9 cellular contexts compared by ENCODE assay signal in genomic region chr10:47461261-47461687, GRCh38. TPM values are rescaled to one million over a fixed set of nuclear protein-coding genes. Genes with fewer than 3 reads are reported as not detected.
DNase-seq lines count a peak whose midpoint lies in the region; ATAC-seq, FAIRE-seq and TF ChIP-seq lines count a peak whose summit lies in the region.
"Not testable (repeated sequence)": the region's sequence is repeated elsewhere in the genome, so short reads cannot be mapped to it uniquely, and the experiment has no call there.
"Had no signal": no experiment of that assay in that cellular context is flagged by ENCODE, and none has a peak within 500 bp of the region (broad histone marks: within the 10 kb centered on the region; RNA-seq: fewer than 3 reads in every experiment).

No MANE protein-coding gene starts in this region.

- peak overlapping the region in 1 of 4 donors; percentile 18 for H3K4me3 ChIP-seq in pancreas
- not testable (repeated sequence) for H3K4me3 ChIP-seq in upper lobe of right lung

- TF ChIP-seq CTCF in pancreas (IDR thresholded peaks at IDR 0.05) (peak in 2 of 4 donors; percentile 6 to 15), upper lobe of right lung (IDR thresholded peaks at IDR 0.05) (peak; percentile 28)

- H3K27ac ChIP-seq in pancreas, upper lobe of right lung: not testable (repeated sequence)

- intact Hi-C loops in pancreas (cut with DNase I); upper lobe of right lung (cut with DNase I): not testable (repeated sequence)

- peak; percentile 89 to 93 (median 90) for ATAC-seq in pancreas
- peak; percentile 89 for ATAC-seq in upper lobe of right lung

- H3K9me3 ChIP-seq in pancreas, upper lobe of right lung: not testable (repeated sequence)

- H3K36me3 ChIP-seq in pancreas, upper lobe of right lung: not testable (repeated sequence)

- FAIRE-seq in pancreas (lab: Jason Lieb, UNC): not testable (repeated sequence)

- not testable (repeated sequence) for H3K27me3 ChIP-seq in pancreas, upper lobe of right lung

- H3K4me1 ChIP-seq in pancreas, upper lobe of right lung: not testable (repeated sequence)

- WGBS in pancreas, 2 donors: 2% methylated on average over 19 to 30 of the region's 37 CpGs

- peak; percentile 10 for DNase-seq in GM04503 (ENCODE audit: low read depth)
- peak; percentile 52 for DNase-seq in HT-29 (ENCODE audit: low spot score)
- peak; percentile 24 for DNase-seq in NOMO-1 treated with DMSO at 0.1 percent for 48 hours (lab: John Stamatoyannopoulos, UW; ENCODE audit: unreplicated experiment)
- DNase-seq in activated CD8-positive, alpha-beta memory T cell treated with anti-CD3 and anti-CD28 coated beads, Interleukin-2, amount 50 U/mL, for 48 hours: peak; percentile 60
- DNase-seq in dermis microvascular lymphatic vessel endothelial cell (ENCODE audit: low read depth in 2 of 2): peak; percentile 3 to 53
- peak; percentile 92 for DNase-seq in islet precursor cell
- DNase-seq in pancreas: peak in 4 of 6 donors; percentile 47 to 60 (median 55)
- DNase-seq in upper lobe of right lung: peak; percentile 76

RNA-seq across cellular contexts. Expression of gene ANXA8, which starts 22.6 kb away (rescaled TPM):
- total RNA-seq in HT-29 (2014; rRNA removed; shearing (Covaris generic)): not detected in 2 replicates
- not detected in 2 replicates for total RNA-seq in dermis microvascular lymphatic vessel endothelial cell
- under 1 TPM in 2 of 6 donors, not detected in 4; 0.15 to 0.84 TPM for total RNA-seq in pancreas
- 1 to 10 TPM in 1 of 2 donors, under 1 TPM in 1; 0.33 to 2.1 TPM for polyA plus RNA-seq in pancreas
- total RNA-seq in upper lobe of right lung: 39.5 TPM

RNA-seq across cellular contexts. Expression of gene FAM25G, which starts 30.2 kb away (rescaled TPM):
- not detected in 2 replicates for total RNA-seq in HT-29 (2014; rRNA removed; shearing (Covaris generic))
- total RNA-seq in dermis microvascular lymphatic vessel endothelial cell: not detected in 2 replicates
- total RNA-seq in pancreas: not detected
- not detected for polyA plus RNA-seq in pancreas
- not detected for total RNA-seq in upper lobe of right lung
- polyA plus RNA-seq: immature natural killer cell had no signal

Comparison
In these comparisons a context has a peak if more than half of its experiments do, and no peak if none do; other contexts are left out.
1. DNase-seq: peak in every context shown above with its lines; median percentile 92 in islet precursor cell; 76 in upper lobe of right lung; 60 in activated CD8-positive, alpha-beta memory T cell treated with anti-CD3 and anti-CD28 coated beads, Interleukin-2, amount 50 U/mL, for 48 hours; 55 in pancreas; 52 in HT-29; 28 in dermis microvascular lymphatic vessel endothelial cell; 24 in NOMO-1 treated with DMSO at 0.1 percent for 48 hours; 10 in GM04503.
2. RNA of gene ANXA8, which starts 22.6 kb away (total RNA-seq): 39.5 TPM in upper lobe of right lung (single experiment); 0.15 to 0.84 TPM in pancreas, not detected in HT-29 and not detected in dermis microvascular lymphatic vessel endothelial cell; every median in the first group is over 10 times any median in the second.